In genomic region chr2:173400760-173401159, GRCh38 we compare ENCODE assay signal across 10 cellular contexts. TPM values are rescaled to one million over a fixed set of nuclear protein-coding genes. Genes with fewer than 3 reads are reported as not detected.
DNase-seq lines count a peak whose midpoint lies in the region; ATAC-seq, FAIRE-seq and TF ChIP-seq lines count a peak whose summit lies in the region.
"Had no signal": no experiment of that assay in that cellular context is flagged by ENCODE, and none has a peak within 500 bp of the region (broad histone marks: within the 10 kb centered on the region; RNA-seq: fewer than 3 reads in every experiment).

No MANE protein-coding gene starts in this region.

- no peak overlapping the region for H3K4me2 ChIP-seq in GM12878 (ENCODE audit: control insufficient read depth, insufficient read depth)

- no TSS peak for BruUV-seq in GM12878 (replicated peaks; lab: Mats Ljungman, UMichigan)

- no peak for FAIRE-seq in GM12878 (lab: Jason Lieb, UNC)

- no peak overlapping the region for H3K27ac ChIP-seq in GM12878 (ENCODE audit: control insufficient read depth, insufficient read depth)
- H3K27ac ChIP-seq: esophagus squamous epithelium had no signal

- POLR2A ChIA-PET in GM12878 (lab: Charles Lee), result no interaction called here
- POLR2A ChIA-PET in activated CD4-positive, alpha-beta memory T cell treated with anti-CD3 and anti-CD28 coated beads for 36 hours (lab: Charles Lee), result no interaction called here

- no peaks in the 10 kb centered on the region for H3K9me3 ChIP-seq in GM12878 (replicated peaks; ENCODE audit: control insufficient read depth, insufficient read depth, low read length)
- H3K9me3 ChIP-seq: esophagus squamous epithelium had no signal

- no peak overlapping the region for H2AFZ ChIP-seq in GM12878 (ENCODE audit: control insufficient read depth, low read depth, low read length)

- CTCF ChIA-PET in GM12878 (lab: Yijun Ruan, JAX), result interaction anchor here (0.7 to 3.1 kb wide), 13 partner anchors 9 to 957 kb away, joined by 3 to 37 read pairs (median 3); no protein-coding TSS in a partner anchor
- CTCF ChIA-PET in activated CD4-positive, alpha-beta memory T cell treated with anti-CD3 and anti-CD28 coated beads for 36 hours (lab: Charles Lee), result interaction anchor here (0.9 to 6.2 kb wide), 12 partner anchors 9 to 944 kb away, joined by 3 to 52 read pairs (median 4); partner anchors contain the start of gene SP9

- RAD21 ChIA-PET in GM12878 (lab: Charles Lee; ENCODE audit: unreplicated experiment), result interaction anchor here (1.1 to 2.0 kb wide), 3 partner anchors 43 to 941 kb away, joined by 4 to 7 read pairs (median 5); no protein-coding TSS in a partner anchor

- TF ChIP-seq POLR2A in NB4 (IDR thresholded peaks at IDR 0.05; ENCODE audit: extremely low read depth, insufficient read length), result no peak
- TF ChIP-seq POLR2A in GM12878 (IDR thresholded peaks at IDR 0.05; ENCODE audit: low read depth, low read length), result no peak

- no peaks in the 10 kb centered on the region for H3K36me3 Mint-ChIP-seq in activated CD4-positive, alpha-beta T cell treated with anti-CD3 and anti-CD28 coated beads, Interleukin-2, amount 10 ng/mL, durations not matched to agents 24 days and 14 days (ENCODE audit: low read depth)
- no peaks in the 10 kb centered on the region for H3K36me3 Mint-ChIP-seq in stimulated activated effector memory CD8-positive, alpha-beta T cell treated with anti-CD3 and anti-CD28 coated beads, Interleukin-12 subunit alpha, Interleukin-12 subunit beta, amount 100 ng/mL, for 72 hours
- H3K36me3 Mint-ChIP-seq in activated CD4-positive, alpha-beta memory T cell treated with anti-CD3 and anti-CD28 coated beads for 36 hours, result no peaks in the 10 kb centered on the region

- TF ChIP-seq CTCF in NB4 (IDR thresholded peaks at IDR 0.05; ENCODE audit: low read depth, low read length), result peak; percentile 67
- peak; percentile 7 to 43 (median 39); a peak in 3 of 6 replicates for TF ChIP-seq CTCF in GM12878 (IDR thresholded peaks at IDR 0.05 in 2 of 3, conservative IDR thresholded peaks at IDR 0.05 in 1 of 3; ENCODE audit: control insufficient read depth in 2 of 3, extremely low read depth in 1 of 3, insufficient read depth in 1 of 3, low read depth in 3 of 3, low read length in 3 of 3)

- intact Hi-C loops in activated CD4-positive, alpha-beta T cell treated with anti-CD3 and anti-CD28 coated beads, Interleukin-2, amount 10 ng/mL, durations not matched to agents 24 days and 14 days (cut with micrococcal nuclease), result no loop called here
- intact Hi-C loops in GM12878 (cut with micrococcal nuclease; ENCODE audit: unreplicated experiment), result loop anchor here (5.0 to 10.0 kb wide), 2 partner anchors 637 to 1044 kb away; no protein-coding TSS in a partner anchor
- intact Hi-C loops in activated CD4-positive, alpha-beta memory T cell treated with anti-CD3 and anti-CD28 coated beads for 36 hours (cut with micrococcal nuclease), result loop anchor here (2.0 kb wide), 1 partner anchor 372 kb away; no protein-coding TSS in a partner anchor

- no peaks in the 10 kb centered on the region for H4K20me1 ChIP-seq in GM12878 (ENCODE audit: control insufficient read depth, insufficient read depth)

- peak; percentile 56; the same call in 2 of the 3 replicates for ATAC-seq in GM12878
- peak; percentile 39 for ATAC-seq in stimulated activated effector memory CD8-positive, alpha-beta T cell treated with anti-CD3 and anti-CD28 coated beads, Interleukin-12 subunit alpha, Interleukin-12 subunit beta, amount 100 ng/mL, for 72 hours
- no peak for ATAC-seq in HG03354 (IDR thresholded peaks at IDR 0.05; ENCODE audit: poor library complexity, severe bottlenecking, unreplicated experiment)
- no peak for ATAC-seq in HG03342 (IDR thresholded peaks at IDR 0.05; ENCODE audit: unreplicated experiment)

- H3K9me3 Mint-ChIP-seq in activated CD4-positive, alpha-beta T cell treated with anti-CD3 and anti-CD28 coated beads, Interleukin-2, amount 10 ng/mL, durations not matched to agents 24 days and 14 days, result no peaks in the 10 kb centered on the region
- H3K9me3 Mint-ChIP-seq in stimulated activated effector memory CD8-positive, alpha-beta T cell treated with anti-CD3 and anti-CD28 coated beads, Interleukin-12 subunit alpha, Interleukin-12 subunit beta, amount 100 ng/mL, for 72 hours, result no peaks in the 10 kb centered on the region
- no peaks in the 10 kb centered on the region for H3K9me3 Mint-ChIP-seq in activated CD4-positive, alpha-beta memory T cell treated with anti-CD3 and anti-CD28 coated beads for 36 hours

- H3K27me3 Mint-ChIP-seq in activated CD4-positive, alpha-beta T cell treated with anti-CD3 and anti-CD28 coated beads, Interleukin-2, amount 10 ng/mL, durations not matched to agents 24 days and 14 days, result peaks cover 55% of the 10 kb centered on the region
- peaks cover 51% of the 10 kb centered on the region for H3K27me3 Mint-ChIP-seq in activated CD4-positive, alpha-beta memory T cell treated with anti-CD3 and anti-CD28 coated beads for 36 hours

- H3K4me1 Mint-ChIP-seq in activated CD4-positive, alpha-beta T cell treated with anti-CD3 and anti-CD28 coated beads, Interleukin-2, amount 10 ng/mL, durations not matched to agents 24 days and 14 days, result peaks cover 5% of the 10 kb centered on the region
- H3K4me1 Mint-ChIP-seq in stimulated activated effector memory CD8-positive, alpha-beta T cell treated with anti-CD3 and anti-CD28 coated beads, Interleukin-12 subunit alpha, Interleukin-12 subunit beta, amount 100 ng/mL, for 72 hours, result peaks cover 8% of the 10 kb centered on the region
- peaks cover 4% of the 10 kb centered on the region for H3K4me1 Mint-ChIP-seq in activated CD4-positive, alpha-beta memory T cell treated with anti-CD3 and anti-CD28 coated beads for 36 hours (ENCODE audit: low read depth)

- peak; percentile 11; the same call in 1 of the 2 replicates for TF ChIP-seq RAD21 in GM12878 (IDR thresholded peaks at IDR 0.05; ENCODE audit: insufficient read depth, low read depth, low read length)

- no peak overlapping the region for H3K4me3 ChIP-seq in NB4 (ENCODE audit: low read depth, low read length)
- no peak overlapping the region for H3K4me3 ChIP-seq in GM12878

- H3K9ac ChIP-seq in GM12878 (ENCODE audit: control insufficient read depth, insufficient read depth, low read length), result no peak overlapping the region

- H3K4me3 Mint-ChIP-seq in activated CD4-positive, alpha-beta T cell treated with anti-CD3 and anti-CD28 coated beads, Interleukin-2, amount 10 ng/mL, durations not matched to agents 24 days and 14 days, result no peak overlapping the region
- no peak overlapping the region for H3K4me3 Mint-ChIP-seq in stimulated activated effector memory CD8-positive, alpha-beta T cell treated with anti-CD3 and anti-CD28 coated beads, Interleukin-12 subunit alpha, Interleukin-12 subunit beta, amount 100 ng/mL, for 72 hours
- no peak overlapping the region for H3K4me3 Mint-ChIP-seq in activated CD4-positive, alpha-beta memory T cell treated with anti-CD3 and anti-CD28 coated beads for 36 hours

- DNase-seq in activated CD4-positive, alpha-beta T cell treated with anti-CD3 and anti-CD28 coated beads, Interleukin-2, amount 10 ng/mL, durations not matched to agents 24 days and 14 days, result peak; percentile 60
- no peak for DNase-seq in activated CD4-positive, alpha-beta T cell treated with anti-CD3 and anti-CD28 coated beads, Interleukin-2, amount 50 U/mL, for 4 hours
- DNase-seq in NB4 (ENCODE audit: low read depth) (peak; percentile 60), GM12878 (ENCODE audit: low read depth, low spot score) (no peak)
- DNase-seq in stimulated activated effector memory CD8-positive, alpha-beta T cell treated with anti-CD3 and anti-CD28 coated beads, Interleukin-12 subunit alpha, Interleukin-12 subunit beta, amount 100 ng/mL, for 72 hours (ENCODE audit: low spot score in 2 of 2), result no peak
- no peak for DNase-seq in activated CD4-positive, alpha-beta memory T cell treated with anti-CD3 and anti-CD28 coated beads for 36 hours
- DNase-seq: esophagus squamous epithelium, NCI-H226 had no signal

- 0% methylated on average over 4 of the region's 4 CpGs for WGBS in GM12878 (ENCODE audit: insufficient coverage, insufficient replicate concordance, low lambda C conversion rate, missing lambda C conversion rate)

- no peak overlapping the region for H3K27ac Mint-ChIP-seq in activated CD4-positive, alpha-beta T cell treated with anti-CD3 and anti-CD28 coated beads, Interleukin-2, amount 10 ng/mL, durations not matched to agents 24 days and 14 days
- H3K27ac Mint-ChIP-seq in stimulated activated effector memory CD8-positive, alpha-beta T cell treated with anti-CD3 and anti-CD28 coated beads, Interleukin-12 subunit alpha, Interleukin-12 subunit beta, amount 100 ng/mL, for 72 hours, result no peak overlapping the region
- H3K27ac Mint-ChIP-seq in activated CD4-positive, alpha-beta memory T cell treated with anti-CD3 and anti-CD28 coated beads for 36 hours, result no peak overlapping the region

- TF ChIP-seq EP300 in GM12878 (IDR thresholded peaks at IDR 0.05; ENCODE audit: borderline replicate concordance in 1 of 2, control insufficient read depth in 1 of 2, low read depth in 2 of 2, low read length in 2 of 2), result no peak

- no peaks in the 10 kb centered on the region for H3K4me1 ChIP-seq in GM12878 (ENCODE audit: control insufficient read depth, insufficient read depth, low read length)

- H3K36me3 ChIP-seq in GM12878 (ENCODE audit: control insufficient read depth in 2 of 2, insufficient read depth in 2 of 2, low read length in 1 of 2), result no peaks in the 10 kb centered on the region
- H3K36me3 ChIP-seq: esophagus squamous epithelium had no signal

- SMC1A ChIA-PET in GM12878 (lab: Charles Lee; ENCODE audit: uncharacterized antibody, unreplicated experiment), result interaction anchor here (0.7 to 3.1 kb wide), 5 partner anchors 52 to 941 kb away, joined by 3 to 11 read pairs (median 3); no protein-coding TSS in a partner anchor

- peaks cover 1 to 6% of the 10 kb centered on the region in 2 experiments; a peak in 3 of 4 replicates for H3K27me3 ChIP-seq in GM12878 (replicated peaks in 1 of 2; ENCODE audit: control insufficient read depth in 2 of 2, insufficient read depth in 2 of 2, low read length in 1 of 2)

- no peaks in the 10 kb centered on the region for H3K79me2 ChIP-seq in GM12878 (ENCODE audit: control insufficient read depth, insufficient read depth, low read length)

- in situ Hi-C loops in GM12878 (cut with MboI), result loop anchor here (5.0 to 10.0 kb wide), 2 partner anchors 644 to 942 kb away; no protein-coding TSS in a partner anchor

RNA-seq across cellular contexts. Expression of gene CDCA7, which starts 46.1 kb away (rescaled TPM):
- 116 and 118 TPM in 2 replicates for total RNA-seq in activated CD4-positive, alpha-beta T cell treated with anti-CD3 and anti-CD28 coated beads, Interleukin-2, amount 10 ng/mL, durations not matched to agents 24 days and 14 days
- total RNA-seq in GM12878 (2013; cell fraction: nucleolus; rRNA removed), result 38.0 and 38.4 TPM in 2 replicates
- total RNA-seq in GM12878 (2014; rRNA removed) (31.2 and 33.9 TPM in 2 replicates), GM12878 (2014; rRNA removed; fragmentation: Illumina TruSeq; extraction: Trizol) (26.3 and 27.3 TPM in 2 replicates), GM12878 (2021) (41.0 and 42.5 TPM in 2 replicates)
- 15.7 TPM for polyA plus RNA-seq in GM12878 (2011; ENCODE audit: low read depth)
- polyA plus RNA-seq in GM12878 (2011; rRNA removed) (40.6 and 43.4 TPM in 2 replicates), GM12878 (2014; fragmentation: Illumina TruSeq; extraction: Trizol) (50.7 and 51.7 TPM in 2 replicates), GM12878 (2014; fragmentation: Nextera tagmentation; extraction: Ambion mirVana) (10 to 100 TPM; 23.5 to 26.4 TPM), GM12878 (2014; rRNA removed) (44.0 and 47.3 TPM in 2 replicates), GM12878 (2016; fragmentation: Nextera tagmentation; extraction: Ambion mirVana) (10 to 100 TPM; 68.1 to 71.3 TPM)
- polyA plus RNA-seq in GM12878 (2011; cell fraction: cytosol; rRNA removed), result 25.2 and 25.4 TPM in 2 replicates
- 73.1 and 74.0 TPM in 2 replicates for polyA plus RNA-seq in GM12878 (2011; cell fraction: nucleus; rRNA removed)
- 20.8 and 27.1 TPM in 2 replicates for polyA plus RNA-seq in GM12878 (2012)
- 12.1 and 18.8 TPM in 2 replicates for polyA minus RNA-seq in GM12878 (2011; rRNA and poly(A)+ RNA removed)
- polyA minus RNA-seq in GM12878 (2011; cell fraction: cytosol; rRNA and poly(A)+ RNA removed), result 8.0 and 9.1 TPM in 2 replicates
- polyA minus RNA-seq in GM12878 (2011; cell fraction: nucleus; rRNA and poly(A)+ RNA removed), result 7.0 and 10.0 TPM in 2 replicates
- total RNA-seq in activated CD4-positive, alpha-beta memory T cell treated with anti-CD3 and anti-CD28 coated beads for 36 hours, result 10 to 100 TPM; 59.9 to 64.1 TPM

Comparison
In these comparisons a context has a peak if more than half of its experiments do, and no peak if none do; other contexts are left out.
1. DNase-seq: peak in activated CD4-positive, alpha-beta T cell treated with anti-CD3 and anti-CD28 coated beads, Interleukin-2, amount 10 ng/mL, durations not matched to agents 24 days and 14 days (single experiment) and NB4 (single experiment); none in activated CD4-positive, alpha-beta T cell treated with anti-CD3 and anti-CD28 coated beads, Interleukin-2, amount 50 U/mL, for 4 hours (0 of 2), GM12878 (single experiment), stimulated activated effector memory CD8-positive, alpha-beta T cell treated with anti-CD3 and anti-CD28 coated beads, Interleukin-12 subunit alpha, Interleukin-12 subunit beta, amount 100 ng/mL, for 72 hours (0 of 2) and activated CD4-positive, alpha-beta memory T cell treated with anti-CD3 and anti-CD28 coated beads for 36 hours (single experiment).
2. ATAC-seq: peak in GM12878 (single experiment) and stimulated activated effector memory CD8-positive, alpha-beta T cell treated with anti-CD3 and anti-CD28 coated beads, Interleukin-12 subunit alpha, Interleukin-12 subunit beta, amount 100 ng/mL, for 72 hours (single experiment); none in HG03354 (single experiment) and HG03342 (single experiment).